In the genomic region with DNA sequence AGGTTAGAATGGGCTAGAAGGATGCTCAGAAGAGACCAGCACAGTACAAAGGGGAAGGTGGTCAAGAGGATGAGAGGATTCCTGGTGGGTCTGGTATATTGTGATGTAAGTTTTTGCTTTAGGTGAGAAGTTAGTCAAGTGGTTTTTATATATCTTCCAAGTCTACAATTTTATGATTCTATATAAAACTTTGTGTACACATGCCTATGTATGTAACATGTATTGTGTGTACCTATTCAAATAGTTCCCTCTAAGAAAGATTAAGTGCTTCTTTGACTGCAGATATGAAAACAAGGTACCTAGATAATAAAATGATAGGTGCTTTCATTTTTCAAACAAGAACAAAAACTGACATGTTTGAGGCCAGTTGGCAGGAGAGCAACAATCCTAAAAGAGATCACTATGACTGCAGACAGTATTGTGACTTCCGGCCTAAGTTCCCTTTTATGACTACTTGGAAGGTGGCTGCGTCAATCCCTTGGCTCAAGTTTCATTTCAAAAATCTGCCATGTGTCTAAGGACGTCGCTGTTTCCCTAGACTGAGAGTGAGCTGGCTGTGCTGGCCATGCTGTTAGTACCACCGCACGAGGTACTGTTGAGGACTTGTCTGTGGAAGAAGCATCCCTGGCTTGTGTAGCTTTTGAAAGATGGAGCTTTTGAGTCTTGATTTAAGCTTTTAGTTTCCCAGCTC, we compare ENCODE assay signal across 8 cellular contexts.
DNase-seq lines count a peak whose midpoint lies in the region; ATAC-seq and FAIRE-seq lines count a peak whose summit lies in the region.

No MANE protein-coding gene starts in this region.

- H3K36me3 Mint-ChIP-seq in dendritic cell treated with granulocyte-macrophage colony-stimulating factor and Interleukin-4, amounts not matched to agents 40 ng/mL and 50 ng/mL, for 4 days (ENCODE audit: low read depth): no peaks in the 10 kb centered on the region

- no peak overlapping the region for H3K4me3 Mint-ChIP-seq in dendritic cell treated with granulocyte-macrophage colony-stimulating factor and Interleukin-4, amounts not matched to agents 40 ng/mL and 50 ng/mL, for 4 days

- intact Hi-C loops in dendritic cell treated with granulocyte-macrophage colony-stimulating factor and Interleukin-4, amounts not matched to agents 40 ng/mL and 50 ng/mL, for 4 days (cut with micrococcal nuclease): loop anchor here (1.0 kb wide), 1 partner anchor 18 kb away; no protein-coding TSS in a partner anchor

- H3K27me3 Mint-ChIP-seq in dendritic cell treated with granulocyte-macrophage colony-stimulating factor and Interleukin-4, amounts not matched to agents 40 ng/mL and 50 ng/mL, for 4 days: peaks cover 1% of the 10 kb centered on the region

- H3K9me3 ChIP-seq in small intestine (ENCODE audit: control insufficient read depth, low read depth): no peaks in the 10 kb centered on the region

- H3K4me1 ChIP-seq in small intestine (ENCODE audit: control insufficient read depth in 2 of 2, insufficient read depth in 1 of 2, low read depth in 1 of 2, low read length in 1 of 2): no peaks in the 10 kb centered on the region

- no peaks in the 10 kb centered on the region for H3K27me3 ChIP-seq in small intestine (ENCODE audit: control insufficient read depth in 2 of 2, insufficient read depth in 2 of 2, low read length in 2 of 2)

- DNase-seq in GDM1 (lab: John Stamatoyannopoulos, UW) (peak; percentile 73), Kasumi-1 (lab: John Stamatoyannopoulos, UW) (peak; percentile 100), small intestine (peak; percentile 7), NCI-H1105 treated with DMSO at 0.1 percent for 48 hours (lab: John Stamatoyannopoulos, UW) (no peak), NCI-H2081 (lab: John Stamatoyannopoulos, UW) (no peak)
- DNase-seq in stimulated activated CD8-positive, alpha-beta memory T cell treated with anti-CD3 and anti-CD28 coated beads, Interleukin-4, amount 100 ng/mL, for 48 hours: no peak

- no peak overlapping the region for H3K27ac ChIP-seq in small intestine (ENCODE audit: low read depth in 1 of 2, low read length in 1 of 2)

- no peaks in the 10 kb centered on the region for H3K9me3 Mint-ChIP-seq in dendritic cell treated with granulocyte-macrophage colony-stimulating factor and Interleukin-4, amounts not matched to agents 40 ng/mL and 50 ng/mL, for 4 days

- peak; percentile 92 for ATAC-seq in GM21423 (IDR thresholded peaks at IDR 0.05; ENCODE audit: unreplicated experiment)

- H3K4me3 ChIP-seq in small intestine (ENCODE audit: low read depth in 1 of 2, low read length in 2 of 2): no peak overlapping the region

- peak overlapping the region; percentile 85 for H3K27ac Mint-ChIP-seq in dendritic cell treated with granulocyte-macrophage colony-stimulating factor and Interleukin-4, amounts not matched to agents 40 ng/mL and 50 ng/mL, for 4 days

- no peaks in the 10 kb centered on the region for H3K36me3 ChIP-seq in small intestine (ENCODE audit: control insufficient read depth in 2 of 2, insufficient read depth in 2 of 2, low read length in 2 of 2)

- 57 to 70% (median 64%) methylated on average over 6 of the region's 6 CpGs for WGBS in small intestine, 3 donors

- peaks cover 36% of the 10 kb centered on the region for H3K4me1 Mint-ChIP-seq in dendritic cell treated with granulocyte-macrophage colony-stimulating factor and Interleukin-4, amounts not matched to agents 40 ng/mL and 50 ng/mL, for 4 days (ENCODE audit: low read depth)

- no peak for FAIRE-seq in small intestine (lab: Jason Lieb, UNC)

Comparison
In these comparisons a context has a peak if more than half of its experiments do, and no peak if none do; other contexts are left out.
1. DNase-seq: peak in GDM1 (single experiment), Kasumi-1 (2 of 2) and small intestine (single experiment); none in NCI-H1105 treated with DMSO at 0.1 percent for 48 hours (single experiment), NCI-H2081 (0 of 2) and stimulated activated CD8-positive, alpha-beta memory T cell treated with anti-CD3 and anti-CD28 coated beads, Interleukin-4, amount 100 ng/mL, for 48 hours (single experiment).